ENCODE assay signal across 10 cellular contexts in genomic region chr18:13279181-13280065, GRCh38.
DNase-seq lines count a peak whose midpoint lies in the region; ATAC-seq lines count a peak whose summit lies in the region.
"Had no signal": no experiment of that assay in that cellular context is flagged by ENCODE, and none has a peak within 500 bp of the region (broad histone marks: within the 10 kb centered on the region; RNA-seq: fewer than 3 reads in every experiment).

No MANE protein-coding gene starts in this region.

- peak overlapping the region; percentile 83 for H3K27ac ChIP-seq in CD4-positive, CD25-positive, alpha-beta regulatory T cell (ENCODE audit: insufficient read depth, low read length, poor library complexity, severe bottlenecking)
- H3K27ac ChIP-seq: transverse colon had no signal

- no peaks in the 10 kb centered on the region for H3K27me3 Mint-ChIP-seq in CD4-positive, CD25-positive, alpha-beta regulatory T cell
- H3K27me3 Mint-ChIP-seq in naive B cell = peaks cover 0 to under 1% (median 0%) of the 10 kb centered on the region in 3 donors

- H3K4me3 ChIP-seq in CD4-positive, CD25-positive, alpha-beta regulatory T cell (ENCODE audit: low read depth, low read length) = peak overlapping the region; percentile 89
- H3K4me3 ChIP-seq: transverse colon had no signal

- no peaks in the 10 kb centered on the region for H3K27me3 ChIP-seq in CD4-positive, CD25-positive, alpha-beta regulatory T cell (ENCODE audit: control insufficient read depth, insufficient read depth, low read length)
- H3K27me3 ChIP-seq: transverse colon had no signal

- peaks cover 86% of the 10 kb centered on the region for H3K4me1 ChIP-seq in CD4-positive, CD25-positive, alpha-beta regulatory T cell (ENCODE audit: control insufficient read depth, insufficient read depth, low read length, poor library complexity, severe bottlenecking)
- H3K4me1 ChIP-seq: transverse colon had no signal

- H3K36me3 ChIP-seq in CD4-positive, CD25-positive, alpha-beta regulatory T cell (ENCODE audit: control insufficient read depth, insufficient read depth, low read length) = no peaks in the 10 kb centered on the region
- H3K36me3 ChIP-seq: transverse colon had no signal

- H3K4me3 Mint-ChIP-seq in CD4-positive, CD25-positive, alpha-beta regulatory T cell = peak overlapping the region; percentile 83 to 94 (median 87)
- peak overlapping the region in 5 of 8 donors; percentile 43 to 77 (median 55) for H3K4me3 Mint-ChIP-seq in naive B cell

- DNase-seq in CD4-positive, CD25-positive, alpha-beta regulatory T cell = peak in 2 of 3 donors; percentile 48 to 73
- DNase-seq in activated T-cell treated with anti-CD3 and anti-CD28 coated beads for 48 hours (ENCODE audit: low read depth) = peak; percentile 34
- peak; percentile 23 for DNase-seq in naive B cell
- no peak for DNase-seq in NCI-H82 (lab: John Stamatoyannopoulos, UW)
- DNase-seq in T1000 (lab: John Stamatoyannopoulos, UW) = no peak
- DNase-seq in NCI-H2081 (lab: John Stamatoyannopoulos, UW) = no peak
- DNase-seq in DMS 273 (lab: John Stamatoyannopoulos, UW; ENCODE audit: unreplicated experiment) = no peak
- DNase-seq: COR-L47, transverse colon had no signal

- peak; percentile 38 to 57 for ATAC-seq in CD4-positive, CD25-positive, alpha-beta regulatory T cell (ENCODE audit: low read depth in 2 of 2)
- peak; percentile 79 for ATAC-seq in HG02759 (IDR thresholded peaks at IDR 0.05; ENCODE audit: unreplicated experiment)
- peak; percentile 76 to 91 for ATAC-seq in naive B cell (ENCODE audit: low read depth in 2 of 2)

- peaks cover 29 to 94% (median 63%) of the 10 kb centered on the region in 4 donors for H3K4me1 Mint-ChIP-seq in CD4-positive, CD25-positive, alpha-beta regulatory T cell
- H3K4me1 Mint-ChIP-seq in naive B cell = peaks cover 5 to 12% (median 11%) of the 10 kb centered on the region in 3 donors

- no peaks in the 10 kb centered on the region for H3K9me3 ChIP-seq in CD4-positive, CD25-positive, alpha-beta regulatory T cell (ENCODE audit: control insufficient read depth in 2 of 2, low read length in 2 of 2)
- H3K9me3 ChIP-seq: transverse colon had no signal

- peak overlapping the region; percentile 93 to 98 (median 96) for H3K27ac Mint-ChIP-seq in CD4-positive, CD25-positive, alpha-beta regulatory T cell
- H3K27ac Mint-ChIP-seq in naive B cell = no peak overlapping the region

- peaks cover 4% of the 10 kb centered on the region for H3K36me3 Mint-ChIP-seq in CD4-positive, CD25-positive, alpha-beta regulatory T cell
- no peaks in the 10 kb centered on the region for H3K36me3 Mint-ChIP-seq in naive B cell

- no peaks in the 10 kb centered on the region for H3K9me3 Mint-ChIP-seq in CD4-positive, CD25-positive, alpha-beta regulatory T cell
- peaks cover 0 to 7% (median 3%) of the 10 kb centered on the region in 7 donors for H3K9me3 Mint-ChIP-seq in naive B cell

Comparison
In these comparisons a context has a peak if more than half of its experiments do, and no peak if none do; other contexts are left out.
1. DNase-seq: peak in CD4-positive, CD25-positive, alpha-beta regulatory T cell (2 of 3), activated T-cell treated with anti-CD3 and anti-CD28 coated beads for 48 hours (single experiment) and naive B cell (single experiment); none in NCI-H82 (single experiment), T1000 (single experiment), NCI-H2081 (0 of 2) and DMS 273 (single experiment).
2. H3K27ac Mint-ChIP-seq: peak in CD4-positive, CD25-positive, alpha-beta regulatory T cell (3 of 3); none in naive B cell (0 of 6).
3. Peak in every context shown above with its lines, with median percentiles within 50 percentile points of each other: ATAC-seq.